Comparison of ENCODE assay signal across 8 cellular contexts in genomic region chr16:27315333-27316037, GRCh38. TPM values are rescaled to one million over a fixed set of nuclear protein-coding genes. Genes with fewer than 3 reads are reported as not detected.
A peak's percentile ranks its signal among the peaks of the same experiment; 100 is the strongest.
DNase-seq lines count a peak whose midpoint lies in the region; ATAC-seq and TF ChIP-seq lines count a peak whose summit lies in the region.

No MANE protein-coding gene starts in this region.

- H3K27ac ChIP-seq in RWPE2 (ENCODE audit: poor library complexity, severe bottlenecking) (peak overlapping the region; percentile 92), angular gyrus (ENCODE audit: low read depth, low read length) (peak overlapping the region; percentile 48)

- no peaks in the 10 kb centered on the region for H3K36me3 ChIP-seq in ES-I3 (ENCODE audit: insufficient read depth, low read length)
- H3K36me3 ChIP-seq in RWPE2 (ENCODE audit: low read depth) = peaks cover 29% of the 10 kb centered on the region

- peak; percentile 85 for DNase-seq in RWPE2 (ENCODE audit: low spot score)
- peak; percentile 84 for DNase-seq in iris pigment epithelial cell (ENCODE audit: low read depth)
- DNase-seq in stimulated activated CD4-positive, alpha-beta T cell treated with anti-CD3 and anti-CD28 coated beads, Interleukin-2, amount 100 ng/mL, for 24 hours = peak; percentile 63 to 64
- no peak for DNase-seq in DMS79 (lab: John Stamatoyannopoulos, UW)
- no peak for DNase-seq in ureter (ENCODE audit: low spot score)
- no peak for DNase-seq in NCI-H2029 (lab: John Stamatoyannopoulos, UW)

- H3K9me3 ChIP-seq in ES-I3 (ENCODE audit: control insufficient read depth, insufficient read depth, low read length) (no peaks in the 10 kb centered on the region), RWPE2 (ENCODE audit: severe bottlenecking) (no peaks in the 10 kb centered on the region)

- no peak for TF ChIP-seq CTCF in RWPE2 (IDR thresholded peaks at IDR 0.05; ENCODE audit: poor library complexity, severe bottlenecking)

- peaks cover 26% of the 10 kb centered on the region for H3K4me1 ChIP-seq in ES-I3 (ENCODE audit: insufficient read depth, low read length)
- H3K4me1 ChIP-seq in RWPE2 (ENCODE audit: insufficient read depth, poor library complexity, severe bottlenecking) = peaks cover 46% of the 10 kb centered on the region

- ATAC-seq in RWPE2 (ENCODE audit: low read depth) = peak; percentile 58

- peak overlapping the region; percentile 7; the same call in 1 of the 2 replicates for H3K9ac ChIP-seq in ES-I3 (ENCODE audit: low read depth, low read length)

- H3K27me3 ChIP-seq in RWPE2 (ENCODE audit: insufficient read depth, poor library complexity, severe bottlenecking) = no peaks in the 10 kb centered on the region

- peak overlapping the region; percentile 95 for H3K4me3 ChIP-seq in RWPE2 (ENCODE audit: severe bottlenecking)

RNA-seq across cellular contexts. Expression of gene IL4R, which starts 1.7 kb away (rescaled TPM):
- total RNA-seq in ureter = 135 TPM

RNA-seq across cellular contexts. Expression of gene NSMCE1, which starts 46.9 kb away (rescaled TPM):
- total RNA-seq in ureter = 66.1 TPM

Comparison
In these comparisons a context has a peak if more than half of its experiments do, and no peak if none do; other contexts are left out.
1. DNase-seq: peak in RWPE2 (single experiment), iris pigment epithelial cell (single experiment) and stimulated activated CD4-positive, alpha-beta T cell treated with anti-CD3 and anti-CD28 coated beads, Interleukin-2, amount 100 ng/mL, for 24 hours (2 of 2); none in DMS79 (single experiment), ureter (single experiment) and NCI-H2029 (single experiment).